16 cellular contexts compared by ENCODE assay signal in genomic region chr3:194245975-194246561, GRCh38.
DNase-seq lines count a peak whose midpoint lies in the region; ATAC-seq and TF ChIP-seq lines count a peak whose summit lies in the region.
"Had no signal": no experiment of that assay in that cellular context is flagged by ENCODE, and none has a peak within 500 bp of the region (broad histone marks: within the 10 kb centered on the region; RNA-seq: fewer than 3 reads in every experiment).

No MANE protein-coding gene starts in this region.

- peak; percentile 18 to 30 for DNase-seq in Kasumi-1 (lab: John Stamatoyannopoulos, UW)
- no peak for DNase-seq in chondrocyte (ENCODE audit: low spot score)
- peak; percentile 74 for DNase-seq in mesendoderm
- no peak for DNase-seq in SHP77 treated with DMSO at 0.1 percent for 48 hours (lab: John Stamatoyannopoulos, UW)
- no peak for DNase-seq in G401 (ENCODE audit: low spot score)
- DNase-seq in inferior parietal cortex (ENCODE audit: extremely low spot score) = no peak
- DNase-seq: activated CD4-positive, alpha-beta memory T cell treated with anti-CD3 and anti-CD28 coated beads for 36 hours; activated T-cell treated with anti-CD3 and anti-CD28 coated beads, Interleukin-2, amount 50 U/mL, for 48 hours; HFFc6; hypothalamus; left cardiac atrium; nucleus accumbens; stimulated activated CD4-positive, alpha-beta T cell treated with anti-CD3 and anti-CD28 coated beads, Interleukin-2, amount 100 ng/mL, for 24 hours had no signal

- H3K9me3 ChIP-seq in BLaER1 treated with 17β-estradiol and CSF1 and Interleukin-3, amounts not matched to agents 10 nM and 100 nM (replicated peaks in 1 of 11) = no peaks in the 10 kb centered on the region

- H4K5ac ChIP-seq in mesendoderm (ENCODE audit: low read length) = no peak overlapping the region

- H3K79me1 ChIP-seq in mesendoderm (ENCODE audit: low read length) = no peaks in the 10 kb centered on the region

- H3K4me1 Mint-ChIP-seq in chondrocyte (ENCODE audit: low read depth) = peaks cover 16% of the 10 kb centered on the region
- H3K4me1 Mint-ChIP-seq: activated naive CD4-positive, alpha-beta T cell treated with anti-CD3 and anti-CD28 coated beads, Interleukin-2, amount 50 U/mL, for 24 hours had no signal

- peaks cover 17 to 30% (median 25%) of the 10 kb centered on the region in 11 experiments; a peak in 21 of 22 replicates for H3K27me3 ChIP-seq in BLaER1 treated with 17β-estradiol and CSF1 and Interleukin-3, amounts not matched to agents 10 nM and 100 nM
- H3K27me3 ChIP-seq in mesendoderm (ENCODE audit: insufficient read depth, low read length, poor library complexity) = no peaks in the 10 kb centered on the region

- H2BK5ac ChIP-seq in mesendoderm (ENCODE audit: low read length) = no peak overlapping the region

- H3K4me3 ChIP-seq in BLaER1 treated with 17β-estradiol and CSF1 and Interleukin-3, amounts not matched to agents 10 nM and 100 nM = no peak overlapping the region
- H3K4me3 ChIP-seq in mesendoderm (ENCODE audit: low read length) = no peak overlapping the region

- H3K36me3 ChIP-seq in BLaER1 treated with 17β-estradiol and CSF1 and Interleukin-3, amounts not matched to agents 10 nM and 100 nM = no peaks in the 10 kb centered on the region
- no peaks in the 10 kb centered on the region for H3K36me3 ChIP-seq in mesendoderm (ENCODE audit: control insufficient read depth, insufficient read depth, low read length)

- peaks cover 21 to 58% (median 44%) of the 10 kb centered on the region in 10 experiments for H3K4me1 ChIP-seq in BLaER1 treated with 17β-estradiol and CSF1 and Interleukin-3, amounts not matched to agents 10 nM and 100 nM
- H3K4me1 ChIP-seq in mesendoderm (ENCODE audit: control insufficient read depth, low read depth, low read length) = no peaks in the 10 kb centered on the region

- peak overlapping the region in 9 of 11 experiments; percentile 47 to 81 (median 70); a peak in 18 of 22 replicates for H3K4me2 ChIP-seq in BLaER1 treated with 17β-estradiol and CSF1 and Interleukin-3, amounts not matched to agents 10 nM and 100 nM
- no peak overlapping the region for H3K4me2 ChIP-seq in mesendoderm (ENCODE audit: low read length)

- no peak overlapping the region for H4K8ac ChIP-seq in mesendoderm (ENCODE audit: low read depth, low read length)

- H3K9me3 Mint-ChIP-seq in chondrocyte (ENCODE audit: low read depth) = no peaks in the 10 kb centered on the region
- H3K9me3 Mint-ChIP-seq: activated CD4-positive, alpha-beta memory T cell treated with anti-CD3 and anti-CD28 coated beads for 36 hours; activated naive CD4-positive, alpha-beta T cell treated with anti-CD3 and anti-CD28 coated beads, Interleukin-2, amount 50 U/mL, for 24 hours; HFFc6 had no signal

- H3K27me3 Mint-ChIP-seq in chondrocyte (ENCODE audit: low read depth) = peaks cover 57% of the 10 kb centered on the region
- H3K27me3 Mint-ChIP-seq: activated naive CD4-positive, alpha-beta T cell treated with anti-CD3 and anti-CD28 coated beads, Interleukin-2, amount 50 U/mL, for 24 hours had no signal

- peak overlapping the region; percentile 43 for H3K18ac ChIP-seq in mesendoderm (ENCODE audit: low read length)

- no peak overlapping the region for H3K4ac ChIP-seq in mesendoderm (ENCODE audit: low read depth, low read length)

- no peaks in the 10 kb centered on the region for H3K79me2 ChIP-seq in mesendoderm (ENCODE audit: control insufficient read depth, insufficient read depth, low read length)

- H3K23ac ChIP-seq in mesendoderm (ENCODE audit: low read length) = no peak overlapping the region

- H2BK15ac ChIP-seq in mesendoderm (replicated peaks; ENCODE audit: low read depth) = no peak overlapping the region

- H2AK5ac ChIP-seq in mesendoderm (ENCODE audit: low read length) = no peak overlapping the region

- peak overlapping the region in 1 of 11 experiments; percentile 15; a peak in 1 of 22 replicates for H3K9ac ChIP-seq in BLaER1 treated with 17β-estradiol and CSF1 and Interleukin-3, amounts not matched to agents 10 nM and 100 nM
- H3K9ac ChIP-seq in mesendoderm (ENCODE audit: low read length) = no peak overlapping the region

- no CpG with 5 or more reads among the region's 4 CpGs for WGBS in mesendoderm (ENCODE audit: extremely low coverage, insufficient coverage, low lambda C conversion rate)

- TF ChIP-seq CTCF in chondrocyte (IDR thresholded peaks at IDR 0.05) = peak; percentile 18

- peak overlapping the region; percentile 34 for H3K56ac ChIP-seq in mesendoderm (ENCODE audit: low read length)

- no peak overlapping the region for H3K4me3 Mint-ChIP-seq in chondrocyte (ENCODE audit: unreplicated experiment)
- H3K4me3 Mint-ChIP-seq: activated CD4-positive, alpha-beta memory T cell treated with anti-CD3 and anti-CD28 coated beads for 36 hours; activated naive CD4-positive, alpha-beta T cell treated with anti-CD3 and anti-CD28 coated beads, Interleukin-2, amount 50 U/mL, for 24 hours; HFFc6 had no signal

- H3K27ac Mint-ChIP-seq in chondrocyte (ENCODE audit: unreplicated experiment) = no peak overlapping the region
- H3K27ac Mint-ChIP-seq: activated CD4-positive, alpha-beta memory T cell treated with anti-CD3 and anti-CD28 coated beads for 36 hours; activated naive CD4-positive, alpha-beta T cell treated with anti-CD3 and anti-CD28 coated beads, Interleukin-2, amount 50 U/mL, for 24 hours; HFFc6 had no signal

- H3K27ac ChIP-seq in BLaER1 treated with 17β-estradiol and CSF1 and Interleukin-3, amounts not matched to agents 10 nM and 100 nM = peak overlapping the region in 7 of 11 experiments; percentile 21 to 55 (median 46); a peak in 13 of 22 replicates
- H3K27ac ChIP-seq in mesendoderm (ENCODE audit: low read depth, low read length) = peak overlapping the region; percentile 19

- H2BK120ac ChIP-seq in mesendoderm (ENCODE audit: low read depth, low read length) = no peak overlapping the region

- in situ Hi-C loops in G401 (cut with HindIII; ENCODE audit: low sequenced_read_pairs) = no loop called here

- peaks cover 2% of the 10 kb centered on the region for H3K36me3 Mint-ChIP-seq in chondrocyte (ENCODE audit: low read depth)
- H3K36me3 Mint-ChIP-seq: activated CD4-positive, alpha-beta memory T cell treated with anti-CD3 and anti-CD28 coated beads for 36 hours; activated naive CD4-positive, alpha-beta T cell treated with anti-CD3 and anti-CD28 coated beads, Interleukin-2, amount 50 U/mL, for 24 hours had no signal

- H4K20me1 ChIP-seq in BLaER1 treated with 17β-estradiol and CSF1 and Interleukin-3, amounts not matched to agents 10 nM and 100 nM = no peaks in the 10 kb centered on the region

- ATAC-seq in GM19324 (IDR thresholded peaks at IDR 0.05; ENCODE audit: low FRiP score, unreplicated experiment) = no peak
- ATAC-seq: left cardiac atrium had no signal

Comparison
In these comparisons a context has a peak if more than half of its experiments do, and no peak if none do; other contexts are left out.
1. DNase-seq: peak in Kasumi-1 (2 of 2) and mesendoderm (single experiment); none in chondrocyte (single experiment), SHP77 treated with DMSO at 0.1 percent for 48 hours (single experiment), G401 (single experiment) and inferior parietal cortex (single experiment).